8 cellular contexts compared by ENCODE assay signal in genomic region chr5:1105350-1106265, GRCh38. TPM values are rescaled to one million over a fixed set of nuclear protein-coding genes. Genes with fewer than 3 reads are reported as not detected.
DNase-seq lines count a peak whose midpoint lies in the region; ATAC-seq, FAIRE-seq and TF ChIP-seq lines count a peak whose summit lies in the region.

No MANE protein-coding gene starts in this region.

- H3K36me3 ChIP-seq in GM12878 (ENCODE audit: control insufficient read depth in 2 of 2, insufficient read depth in 2 of 2, low read length in 1 of 2) (no peaks in the 10 kb centered on the region), spleen (no peaks in the 10 kb centered on the region)

- DNase-seq in activated CD4-positive, CD25-positive, alpha-beta regulatory T cell treated with anti-CD3 and anti-CD28 coated beads, Interleukin-2, amount 50 U/mL, for 72 hours = no peak
- DNase-seq in SW480 (ENCODE audit: low spot score) (peak; percentile 68), GM12878 (ENCODE audit: low read depth, low spot score) (no peak), spleen (no peak), T1000 (lab: John Stamatoyannopoulos, UW) (no peak)

- no peaks in the 10 kb centered on the region; a peak in 1 of 4 replicates for H3K27me3 ChIP-seq in GM12878 (replicated peaks in 1 of 2; ENCODE audit: control insufficient read depth in 2 of 2, insufficient read depth in 2 of 2, low read length in 1 of 2)
- H3K27me3 ChIP-seq in spleen (replicated peaks in 1 of 7) = peaks cover 0 to 48% (median 0%) of the 10 kb centered on the region in 7 donors

- FAIRE-seq in GM12878 (lab: Jason Lieb, UNC) = no peak

- no peaks in the 10 kb centered on the region for H3K9me3 ChIP-seq in GM12878 (replicated peaks; ENCODE audit: control insufficient read depth, insufficient read depth, low read length)
- no peaks in the 10 kb centered on the region for H3K9me3 ChIP-seq in spleen

- SMC1A ChIA-PET in GM12878 (lab: Charles Lee; ENCODE audit: uncharacterized antibody, unreplicated experiment) = interaction anchor here (0.6 to 1.6 kb wide), 6 partner anchors 28 to 191 kb away, joined by 3 to 10 read pairs (median 5); no protein-coding TSS in a partner anchor

- RAD21 ChIA-PET in GM12878 (lab: Charles Lee; ENCODE audit: unreplicated experiment) = interaction anchor here (0.6 to 5.6 kb wide), 11 partner anchors 10 to 491 kb away, joined by 3 to 78 read pairs (median 5); no protein-coding TSS in a partner anchor

- no peak overlapping the region for H3K9ac ChIP-seq in GM12878 (ENCODE audit: control insufficient read depth, insufficient read depth, low read length)

- H3K4me3 ChIP-seq in GM12878 (no peak overlapping the region), spleen (peak overlapping the region in 4 of 8 donors; percentile 0 to 37 (median 22))

- no peaks in the 10 kb centered on the region for H3K4me1 ChIP-seq in GM12878 (ENCODE audit: control insufficient read depth, insufficient read depth, low read length)
- peaks cover 75 to 100% (median 94%) of the 10 kb centered on the region in 6 donors for H3K4me1 ChIP-seq in spleen

- no TSS peak for BruUV-seq in GM12878 (replicated peaks; lab: Mats Ljungman, UMichigan)

- H3K4me2 ChIP-seq in GM12878 (ENCODE audit: control insufficient read depth, insufficient read depth) = peak overlapping the region; percentile 17; the same call in 1 of the 2 replicates

- WGBS in GM12878 (ENCODE audit: insufficient coverage, insufficient replicate concordance, low lambda C conversion rate, missing lambda C conversion rate) = 25% methylated on average over 19 of the region's 19 CpGs
- WGBS in spleen, 5 donors = 26 to 38% (median 31%) methylated on average over 9 to 19 of the region's 19 CpGs

- CTCF ChIA-PET in GM12878 (lab: Yijun Ruan, JAX) = interaction anchor here (0.6 to 1.5 kb wide), 10 partner anchors 11 to 401 kb away, joined by 3 to 8 read pairs (median 4); no protein-coding TSS in a partner anchor

- TF ChIP-seq EP300 in GM12878 (IDR thresholded peaks at IDR 0.05; ENCODE audit: borderline replicate concordance in 1 of 2, control insufficient read depth in 1 of 2, low read depth in 2 of 2, low read length in 2 of 2) = no peak

- no peak for TF ChIP-seq POLR2A in GM12878 (IDR thresholded peaks at IDR 0.05; ENCODE audit: low read depth, low read length)
- TF ChIP-seq POLR2A in spleen (IDR thresholded peaks at IDR 0.05) = no peak

- in situ Hi-C loops in GM12878 (cut with MboI) = no loop called here

- intact Hi-C loops in GM12878 (cut with micrococcal nuclease; ENCODE audit: unreplicated experiment) = no loop called here
- intact Hi-C loops in spleen (cut with DNase I; ENCODE audit: low total_unique reads) = no loop called here

- no peak overlapping the region for H2AFZ ChIP-seq in GM12878 (ENCODE audit: control insufficient read depth, low read depth, low read length)

- H3K79me2 ChIP-seq in GM12878 (ENCODE audit: control insufficient read depth, insufficient read depth, low read length) = no peaks in the 10 kb centered on the region; the same call in 1 of the 2 replicates

- no peak for TF ChIP-seq RAD21 in GM12878 (IDR thresholded peaks at IDR 0.05; ENCODE audit: insufficient read depth, low read depth, low read length)

- POLR2A ChIA-PET in GM12878 (lab: Charles Lee) = interaction anchor here (1.0 to 2.0 kb wide), 4 partner anchors 25 to 392 kb away, joined by 4 to 18 read pairs (median 6); no protein-coding TSS in a partner anchor

- no peaks in the 10 kb centered on the region for H4K20me1 ChIP-seq in GM12878 (ENCODE audit: control insufficient read depth, insufficient read depth)

- no peak overlapping the region for H3K27ac ChIP-seq in GM12878 (ENCODE audit: control insufficient read depth, insufficient read depth)
- H3K27ac ChIP-seq in spleen = peak overlapping the region; percentile 22 to 94 (median 88)

- TF ChIP-seq CTCF in GM12878 (IDR thresholded peaks at IDR 0.05 in 2 of 3, conservative IDR thresholded peaks at IDR 0.05 in 1 of 3; ENCODE audit: control insufficient read depth in 2 of 3, extremely low read depth in 1 of 3, insufficient read depth in 1 of 3, low read depth in 3 of 3, low read length in 3 of 3) (no peak), spleen (IDR thresholded peaks at IDR 0.05 in 8 of 11, conservative IDR thresholded peaks at IDR 0.05 in 3 of 11) (no peak)

- ATAC-seq in activated CD4-positive, CD25-positive, alpha-beta regulatory T cell treated with anti-CD3 and anti-CD28 coated beads, Interleukin-2, amount 50 U/mL, for 24 hours = peak; percentile 51 to 60
- ATAC-seq in GM12878 (peak; percentile 76), HG03039 (IDR thresholded peaks at IDR 0.05; ENCODE audit: unreplicated experiment) (no peak), GM18858 (IDR thresholded peaks at IDR 0.05; ENCODE audit: unreplicated experiment) (no peak)

TF ChIP-seq in GM12878, 131 proteins besides CTCF, POLR2A, EP300 and RAD21 (continues in another document):
- TF ChIP-seq SRF (IDR thresholded peaks at IDR 0.05; ENCODE audit: low read depth in 2 of 2, low read length in 2 of 2) = peak in 1 of 2 experiments; percentile 54; a peak in 1 of 4 replicates
- peak in 1 of 2 experiments; percentile 25; a peak in 1 of 4 replicates for TF ChIP-seq BHLHE40 (IDR thresholded peaks at IDR 0.05; ENCODE audit: borderline replicate concordance in 1 of 2, low read depth in 2 of 2, low read length in 1 of 2)
- TF ChIP-seq ZNF687 (IDR thresholded peaks at IDR 0.05) = 0 out of 2 replicates have a peak, but pooled peaks have one; percentile 24
- TF ChIP-seq IKZF2 (IDR thresholded peaks at IDR 0.05) = 0 out of 4 replicates have a peak, but pooled peaks of 1 of the 2 experiments have one; percentile 6
- no peak for TF ChIP-seq E4F1 (IDR thresholded peaks at IDR 0.05; ENCODE audit: borderline replicate concordance, partially characterized antibody)
- peak; percentile 35; the same call in 1 of the 2 replicates for TF ChIP-seq ATF7 (IDR thresholded peaks at IDR 0.05; ENCODE audit: low read depth)

RNA-seq across cellular contexts. Expression of gene SLC12A7, which starts 6.3 kb away (rescaled TPM):
- total RNA-seq in GM12878 (2013; cell fraction: nucleolus; rRNA removed) = 70.0 and 82.8 TPM in 2 replicates
- total RNA-seq in GM12878 (2014; rRNA removed) = 3.5 and 5.0 TPM in 2 replicates
- total RNA-seq in GM12878 (2014; rRNA removed; fragmentation: Illumina TruSeq; extraction: Trizol) = 2.1 and 3.0 TPM in 2 replicates
- total RNA-seq in GM12878 (2021) = 10.0 and 11.5 TPM in 2 replicates
- 1.6 TPM for polyA plus RNA-seq in GM12878 (2011; ENCODE audit: low read depth)
- polyA plus RNA-seq in GM12878 (2011; rRNA removed) = 1.5 and 2.8 TPM in 2 replicates
- polyA plus RNA-seq in GM12878 (2011; cell fraction: cytosol; rRNA removed) = 3.4 TPM in 2 replicates
- polyA plus RNA-seq in GM12878 (2011; cell fraction: nucleus; rRNA removed) = 38.8 and 41.9 TPM in 2 replicates
- 4.5 and 4.6 TPM in 2 replicates for polyA plus RNA-seq in GM12878 (2012)
- polyA plus RNA-seq in GM12878 (2014; fragmentation: Illumina TruSeq; extraction: Trizol) = 0.78 and 2.9 TPM in 2 replicates
- polyA plus RNA-seq in GM12878 (2014; fragmentation: Nextera tagmentation; extraction: Ambion mirVana) = under 1 TPM; 0.10 to 0.29 TPM
- polyA plus RNA-seq in GM12878 (2014; rRNA removed) = 5.0 and 7.4 TPM in 2 replicates
- 1 to 10 TPM; 2.3 to 3.2 TPM for polyA plus RNA-seq in GM12878 (2016; fragmentation: Nextera tagmentation; extraction: Ambion mirVana)
- 3.1 and 6.2 TPM in 2 replicates for polyA minus RNA-seq in GM12878 (2011; rRNA and poly(A)+ RNA removed)
- polyA minus RNA-seq in GM12878 (2011; cell fraction: cytosol; rRNA and poly(A)+ RNA removed) = 4.4 and 4.9 TPM in 2 replicates
- polyA minus RNA-seq in GM12878 (2011; cell fraction: nucleus; rRNA and poly(A)+ RNA removed) = 9.4 and 11.5 TPM in 2 replicates
- 100 to 1,000 TPM in 2 of 7 donors, 10 to 100 TPM in 5; 40.4 to 120 (median 78.6) TPM for total RNA-seq in spleen
- polyA plus RNA-seq in spleen = 10 to 100 TPM in 2 of 3 donors, 1 to 10 TPM in 1; 8.6 to 27.0 (median 15.4) TPM

Comparison
In these comparisons a context has a peak if more than half of its experiments do, and no peak if none do; other contexts are left out.
1. ATAC-seq: peak in activated CD4-positive, CD25-positive, alpha-beta regulatory T cell treated with anti-CD3 and anti-CD28 coated beads, Interleukin-2, amount 50 U/mL, for 24 hours (2 of 2) and GM12878 (single experiment); none in HG03039 (single experiment) and GM18858 (single experiment).